ENCODE assay signal across 8 cellular contexts in genomic region chr19:11375143-11375948, GRCh38. TPM values are rescaled to one million over a fixed set of nuclear protein-coding genes. Genes with fewer than 3 reads are reported as not detected.
DNase-seq lines count a peak whose midpoint lies in the region; ATAC-seq and TF ChIP-seq lines count a peak whose summit lies in the region.

No MANE protein-coding gene starts in this region.

- TF ChIP-seq CTCF in left ventricle myocardium inferior (IDR thresholded peaks at IDR 0.05; ENCODE audit: borderline replicate concordance) = no peak
- no peak for TF ChIP-seq CTCF in smooth muscle cell (IDR thresholded peaks at IDR 0.05; ENCODE audit: borderline replicate concordance, insufficient read depth, poor library complexity, severe bottlenecking)

- H3K9me3 ChIP-seq in BLaER1 (no peaks in the 10 kb centered on the region), left ventricle myocardium inferior (replicated peaks) (no peaks in the 10 kb centered on the region), smooth muscle cell (replicated peaks; ENCODE audit: low read depth) (no peaks in the 10 kb centered on the region)

- in situ Hi-C loops in G401 (cut with HindIII; ENCODE audit: low sequenced_read_pairs) = no loop called here

- H3K9ac ChIP-seq in BLaER1 (peak overlapping the region; percentile 93), smooth muscle cell (ENCODE audit: low read depth) (peak overlapping the region; percentile 15)

- WGBS in smooth muscle cell (ENCODE audit: low lambda C conversion rate) = 33% methylated on average over 27 of the region's 27 CpGs

- H2AFZ ChIP-seq in smooth muscle cell (ENCODE audit: low read depth) = no peak overlapping the region

- ATAC-seq in HG02884 (IDR thresholded peaks at IDR 0.05; ENCODE audit: unreplicated experiment) (peak; percentile 29), HG02885 (IDR thresholded peaks at IDR 0.05; ENCODE audit: poor library complexity, unreplicated experiment) (no peak)

- peak; percentile 70 to 75 for DNase-seq in SHP77 (lab: John Stamatoyannopoulos, UW)
- peak; percentile 70 for DNase-seq in activated naive CD4-positive, alpha-beta T cell treated with Interleukin-2 at 50 U/mL for 16 hours
- peak; percentile 54 for DNase-seq in left ventricle myocardium inferior
- DNase-seq in smooth muscle cell (lab: John Stamatoyannopoulos, UW; ENCODE audit: unreplicated experiment) = no peak
- no peak for DNase-seq in G401 (ENCODE audit: low spot score)

- H3K79me2 ChIP-seq in smooth muscle cell (ENCODE audit: low read depth) = no peaks in the 10 kb centered on the region

- intact Hi-C loops in left ventricle myocardium inferior (cut with micrococcal nuclease) = no loop called here

- peak overlapping the region; percentile 79 for H3K27ac ChIP-seq in BLaER1
- H3K27ac ChIP-seq in left ventricle myocardium inferior (replicated peaks) = peak overlapping the region; percentile 97
- peak overlapping the region; percentile 3 for H3K27ac ChIP-seq in smooth muscle cell (ENCODE audit: low read depth)

- H3K4me3 ChIP-seq in BLaER1 (peak overlapping the region; percentile 72), left ventricle myocardium inferior (peak overlapping the region; percentile 72), smooth muscle cell (peak overlapping the region; percentile 60)

- H3F3A ChIP-seq in smooth muscle cell (ENCODE audit: low read depth) = peaks cover 5% of the 10 kb centered on the region

- H3K4me1 ChIP-seq in BLaER1 (peaks cover 56% of the 10 kb centered on the region), left ventricle myocardium inferior (peaks cover 49% of the 10 kb centered on the region), smooth muscle cell (ENCODE audit: low read depth) (peaks cover 9% of the 10 kb centered on the region)

- no peaks in the 10 kb centered on the region for H3K27me3 ChIP-seq in BLaER1
- H3K27me3 ChIP-seq in left ventricle myocardium inferior (ENCODE audit: low read depth) = no peaks in the 10 kb centered on the region
- H3K27me3 ChIP-seq in smooth muscle cell (ENCODE audit: low read depth) = no peaks in the 10 kb centered on the region

- no peaks in the 10 kb centered on the region for H4K20me1 ChIP-seq in BLaER1
- H4K20me1 ChIP-seq in smooth muscle cell (ENCODE audit: low read depth) = no peaks in the 10 kb centered on the region

- peak overlapping the region; percentile 98 for H3K4me2 ChIP-seq in BLaER1
- H3K4me2 ChIP-seq in smooth muscle cell = peak overlapping the region; percentile 80

- H3K36me3 ChIP-seq in BLaER1 (no peaks in the 10 kb centered on the region), left ventricle myocardium inferior (no peaks in the 10 kb centered on the region), smooth muscle cell (ENCODE audit: low read depth) (no peaks in the 10 kb centered on the region)

RNA-seq across cellular contexts. Expression of gene SWSAP1, which starts 0.9 kb away (rescaled TPM):
- total RNA-seq in left ventricle myocardium inferior (1.1 TPM), smooth muscle cell (0.99 and 1.3 TPM in 2 replicates)
- polyA plus RNA-seq in smooth muscle cell = 2.7 and 2.8 TPM in 2 replicates
- total RNA-seq in G401 (2014; rRNA removed; shearing (Covaris generic)) = 6.2 and 6.3 TPM in 2 replicates

RNA-seq across cellular contexts. Expression of gene EPOR, which starts 8.8 kb away (rescaled TPM):
- total RNA-seq in left ventricle myocardium inferior (6.0 TPM), smooth muscle cell (9.9 and 11.3 TPM in 2 replicates)
- polyA plus RNA-seq in smooth muscle cell = 24.9 and 27.4 TPM in 2 replicates
- total RNA-seq in G401 (2014; rRNA removed; shearing (Covaris generic)) = 20.3 and 20.9 TPM in 2 replicates

RNA-seq across cellular contexts. Expression of gene PLPPR2, which starts 20.1 kb away (rescaled TPM):
- total RNA-seq in left ventricle myocardium inferior = 10.6 TPM
- 15.1 and 21.4 TPM in 2 replicates for total RNA-seq in smooth muscle cell
- 54.0 and 67.1 TPM in 2 replicates for polyA plus RNA-seq in smooth muscle cell
- total RNA-seq in G401 (2014; rRNA removed; shearing (Covaris generic)) = 8.1 and 11.5 TPM in 2 replicates

RNA-seq across cellular contexts. Expression of gene CCDC159, which starts 29.0 kb away (rescaled TPM):
- total RNA-seq in left ventricle myocardium inferior (24.5 TPM), smooth muscle cell (17.0 and 29.4 TPM in 2 replicates)
- 8.7 and 9.8 TPM in 2 replicates for polyA plus RNA-seq in smooth muscle cell
- 2.6 TPM in 2 replicates for total RNA-seq in G401 (2014; rRNA removed; shearing (Covaris generic))

RNA-seq across cellular contexts. Expression of gene TMEM205, which starts 29.3 kb away (rescaled TPM):
- total RNA-seq in left ventricle myocardium inferior (77.8 TPM), smooth muscle cell (162 and 163 TPM in 2 replicates)
- polyA plus RNA-seq in smooth muscle cell = 118 and 119 TPM in 2 replicates
- total RNA-seq in G401 (2014; rRNA removed; shearing (Covaris generic)) = 363 and 408 TPM in 2 replicates

Comparison
In these comparisons a context has a peak if more than half of its experiments do, and no peak if none do; other contexts are left out.
1. H3K27ac ChIP-seq: peak in every context shown above with its lines; median percentile 97 in left ventricle myocardium inferior; 79 in BLaER1; 3 in smooth muscle cell.
2. DNase-seq: peak in SHP77 (2 of 2), activated naive CD4-positive, alpha-beta T cell treated with Interleukin-2 at 50 U/mL for 16 hours (single experiment) and left ventricle myocardium inferior (single experiment); none in smooth muscle cell (single experiment) and G401 (single experiment).
3. Peak in every context shown above with its lines, with median percentiles within 50 percentile points of each other: H3K4me3 ChIP-seq.